ENCODE assay signal across 8 cellular contexts in genomic region chr18:21598726-21599584, GRCh38. TPM values are rescaled to one million over a fixed set of nuclear protein-coding genes. Genes with fewer than 3 reads are reported as not detected.
A peak's percentile ranks its signal among the peaks of the same experiment; 100 is the strongest.
DNase-seq lines count a peak whose midpoint lies in the region; ATAC-seq, FAIRE-seq and TF ChIP-seq lines count a peak whose summit lies in the region.

No MANE protein-coding gene starts in this region.

- peak overlapping the region; percentile 94 for H3K4me3 Mint-ChIP-seq in activated T-helper 1 cell treated with anti-CD3 and anti-CD28 coated beads, Interleukin-12 subunit alpha, Interleukin-12 subunit beta, Interleukin-2, Interleukin-4 antibody, amounts not matched to agents 30 ng/mL and 10 ng/mL and 1 ng/mL, durations not matched to agents 14 hours and 24 hours and 36 hours

- no peak for FAIRE-seq in kidney (lab: Jason Lieb, UNC)

- H3K36me3 Mint-ChIP-seq in activated T-helper 1 cell treated with anti-CD3 and anti-CD28 coated beads, Interleukin-12 subunit alpha, Interleukin-12 subunit beta, Interleukin-2, Interleukin-4 antibody, amounts not matched to agents 30 ng/mL and 10 ng/mL and 1 ng/mL, durations not matched to agents 14 hours and 24 hours and 36 hours (ENCODE audit: low read depth), result peaks cover 4% of the 10 kb centered on the region

- H3K4me1 ChIP-seq in BE2C (no peaks in the 10 kb centered on the region), kidney (ENCODE audit: control insufficient read depth in 1 of 2, insufficient read depth in 1 of 2, low read depth in 1 of 2, low read length in 2 of 2) (peaks cover 3 to 5% of the 10 kb centered on the region in 2 donors), thyroid gland (peaks cover 12 to 16% of the 10 kb centered on the region in 2 donors)

- peak overlapping the region in 1 of 2 donors; percentile 99 for H3K9ac ChIP-seq in kidney (ENCODE audit: low read length in 2 of 2)

- 59% methylated on average over 18 of the region's 18 CpGs for WGBS in thyroid gland, 2 donors

- H3K36me3 ChIP-seq in BE2C (no peaks in the 10 kb centered on the region), kidney (ENCODE audit: control insufficient read depth in 1 of 2, insufficient read depth in 2 of 2, low read length in 2 of 2) (no peaks in the 10 kb centered on the region), thyroid gland (no peaks in the 10 kb centered on the region)

- H3K27ac ChIP-seq in kidney (ENCODE audit: low read depth in 2 of 2, low read length in 2 of 2) (peak overlapping the region; percentile 98 to 99), thyroid gland (peak overlapping the region; percentile 98)

- no peaks in the 10 kb centered on the region for H3K9me3 Mint-ChIP-seq in activated T-helper 1 cell treated with anti-CD3 and anti-CD28 coated beads, Interleukin-12 subunit alpha, Interleukin-12 subunit beta, Interleukin-2, Interleukin-4 antibody, amounts not matched to agents 30 ng/mL and 10 ng/mL and 1 ng/mL, durations not matched to agents 14 hours and 24 hours and 36 hours

- H3K27me3 ChIP-seq in BE2C (no peaks in the 10 kb centered on the region), thyroid gland (no peaks in the 10 kb centered on the region)

- H3K27me3 Mint-ChIP-seq in activated T-helper 1 cell treated with anti-CD3 and anti-CD28 coated beads, Interleukin-12 subunit alpha, Interleukin-12 subunit beta, Interleukin-2, Interleukin-4 antibody, amounts not matched to agents 30 ng/mL and 10 ng/mL and 1 ng/mL, durations not matched to agents 14 hours and 24 hours and 36 hours (ENCODE audit: insufficient read depth), result no peaks in the 10 kb centered on the region

- no peak for ATAC-seq in HG03520 (IDR thresholded peaks at IDR 0.05; ENCODE audit: unreplicated experiment)

- no peak for TF ChIP-seq CTCF in BE2C (IDR thresholded peaks at IDR 0.05; ENCODE audit: low read depth, low read length)
- TF ChIP-seq CTCF in kidney (IDR thresholded peaks at IDR 0.05; ENCODE audit: borderline replicate concordance, extremely low read depth, insufficient read depth), result no peak
- TF ChIP-seq CTCF in thyroid gland (IDR thresholded peaks at IDR 0.05), result no peak

- peaks cover 17% of the 10 kb centered on the region for H3K4me1 Mint-ChIP-seq in activated T-helper 1 cell treated with anti-CD3 and anti-CD28 coated beads, Interleukin-12 subunit alpha, Interleukin-12 subunit beta, Interleukin-2, Interleukin-4 antibody, amounts not matched to agents 30 ng/mL and 10 ng/mL and 1 ng/mL, durations not matched to agents 14 hours and 24 hours and 36 hours (ENCODE audit: low read depth)

- no peak for TF ChIP-seq POLR2A in thyroid gland (IDR thresholded peaks at IDR 0.05)

- no peaks in the 10 kb centered on the region for H3K9me3 ChIP-seq in BE2C
- H3K9me3 ChIP-seq in kidney (ENCODE audit: control insufficient read depth in 1 of 2, low read length in 2 of 2), result no peaks in the 10 kb centered on the region
- H3K9me3 ChIP-seq in thyroid gland, result no peaks in the 10 kb centered on the region

- DNase-seq in BE2C, result no peak
- DNase-seq in HCEC 1CT, result peak; percentile 6
- DNase-seq in activated T-helper 1 cell treated with anti-CD3 and anti-CD28 coated beads, Interleukin-12 subunit alpha, Interleukin-12 subunit beta, Interleukin-2, Interleukin-4 antibody, amounts not matched to agents 30 ng/mL and 10 ng/mL and 1 ng/mL, durations not matched to agents 14 hours and 24 hours and 36 hours (ENCODE audit: low spot score), result no peak
- DNase-seq in kidney, result no peak
- no peak for DNase-seq in thyroid gland
- no peak for DNase-seq in ecto neural progenitor cell (ENCODE audit: low spot score)
- DNase-seq in effector CD4-positive, alpha-beta T cell, result no peak

- intact Hi-C loops in activated T-helper 1 cell treated with anti-CD3 and anti-CD28 coated beads, Interleukin-12 subunit alpha, Interleukin-12 subunit beta, Interleukin-2, Interleukin-4 antibody, amounts not matched to agents 30 ng/mL and 10 ng/mL and 1 ng/mL, durations not matched to agents 14 hours and 24 hours and 36 hours (cut with micrococcal nuclease), result no loop called here
- intact Hi-C loops in kidney (cut with DNase I) (no loop called here), thyroid gland (cut with DNase I) (no loop called here)

- peak overlapping the region; percentile 83 for H3K4me3 ChIP-seq in BE2C (ENCODE audit: low read depth, low read length)
- H3K4me3 ChIP-seq in kidney (ENCODE audit: low read length in 2 of 2), result peak overlapping the region; percentile 80 to 98
- H3K4me3 ChIP-seq in thyroid gland (replicated peaks in 1 of 3), result peak overlapping the region in 2 of 3 donors; percentile 82 to 88

- peak overlapping the region; percentile 99 for H3K27ac Mint-ChIP-seq in activated T-helper 1 cell treated with anti-CD3 and anti-CD28 coated beads, Interleukin-12 subunit alpha, Interleukin-12 subunit beta, Interleukin-2, Interleukin-4 antibody, amounts not matched to agents 30 ng/mL and 10 ng/mL and 1 ng/mL, durations not matched to agents 14 hours and 24 hours and 36 hours

RNA-seq across cellular contexts. Expression of gene ESCO1, which starts 1.5 kb away (rescaled TPM):
- 5.4 TPM for polyA plus RNA-seq in BE2C (2012; ENCODE audit: insufficient read depth, insufficient read length, low read depth)
- 20.7 and 21.5 TPM in 2 replicates for total RNA-seq in activated T-helper 1 cell treated with anti-CD3 and anti-CD28 coated beads, Interleukin-12 subunit alpha, Interleukin-12 subunit beta, Interleukin-2, Interleukin-4 antibody, amounts not matched to agents 30 ng/mL and 10 ng/mL and 1 ng/mL, durations not matched to agents 14 hours and 24 hours and 36 hours
- total RNA-seq in kidney (17.8 TPM), thyroid gland (10 to 100 TPM; 24.6 to 38.3 (median 31.3) TPM)
- polyA plus RNA-seq in kidney (ENCODE audit: insufficient read depth, low read depth, low replicate concordance), result 8.7 TPM

RNA-seq across cellular contexts. Expression of gene SNRPD1, which starts 13.2 kb away (rescaled TPM):
- polyA plus RNA-seq in BE2C (2012; ENCODE audit: insufficient read depth, insufficient read length, low read depth), result 148 TPM
- 170 and 173 TPM in 2 replicates for total RNA-seq in activated T-helper 1 cell treated with anti-CD3 and anti-CD28 coated beads, Interleukin-12 subunit alpha, Interleukin-12 subunit beta, Interleukin-2, Interleukin-4 antibody, amounts not matched to agents 30 ng/mL and 10 ng/mL and 1 ng/mL, durations not matched to agents 14 hours and 24 hours and 36 hours
- total RNA-seq in kidney (43.1 TPM), thyroid gland (1 to 10 TPM; 4.1 to 8.5 (median 6.7) TPM)
- 63.6 TPM for polyA plus RNA-seq in kidney (ENCODE audit: insufficient read depth, low read depth, low replicate concordance)
